8 cellular contexts compared by ENCODE assay signal in the genomic region with DNA sequence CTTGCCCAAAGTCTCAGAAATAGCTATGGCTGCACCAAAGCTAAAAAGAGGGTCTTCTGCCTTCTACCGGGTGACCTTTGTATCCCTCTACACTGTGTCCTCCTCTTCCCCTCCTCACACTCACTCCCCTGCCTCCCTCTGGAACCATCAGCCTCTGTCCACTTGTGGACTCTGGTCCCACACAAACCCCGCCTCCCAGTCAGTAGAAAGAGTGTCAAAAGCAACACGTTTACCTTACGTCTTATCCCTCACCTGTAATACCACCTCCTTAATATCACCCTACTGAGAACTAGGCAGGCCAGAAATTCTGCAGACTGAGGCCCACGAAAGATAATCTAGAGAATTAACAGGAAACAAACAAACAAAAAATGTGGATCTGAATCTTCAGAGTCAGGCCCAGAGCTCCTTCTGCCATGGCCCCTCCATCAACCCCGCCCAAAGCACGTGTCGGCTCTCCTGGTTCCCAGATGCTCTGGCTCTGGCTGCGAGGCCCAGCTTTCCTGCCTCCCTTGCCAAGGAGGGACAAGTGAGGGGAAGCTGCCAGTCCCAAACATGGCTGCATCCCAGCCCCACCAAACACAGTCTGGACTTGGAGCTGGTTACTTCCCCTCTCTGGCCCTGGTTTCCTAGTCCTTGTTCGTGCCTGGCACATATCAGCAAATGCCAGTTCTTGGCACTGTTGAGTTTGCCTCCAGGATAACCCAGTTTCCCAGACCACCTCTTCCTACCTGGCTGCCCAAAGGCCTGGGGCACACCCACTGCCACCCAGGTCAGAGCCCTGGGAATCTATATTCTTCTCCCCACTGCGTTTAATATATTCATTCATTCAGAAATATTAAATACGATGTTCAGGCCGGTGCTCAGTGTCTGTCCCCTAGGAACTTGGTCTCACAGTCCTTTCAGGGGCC. TPM values are rescaled to one million over a fixed set of nuclear protein-coding genes. Genes with fewer than 3 reads are reported as not detected.
DNase-seq lines count a peak whose midpoint lies in the region; ATAC-seq and TF ChIP-seq lines count a peak whose summit lies in the region.

No MANE protein-coding gene starts in this region.

- H3K27ac ChIP-seq in 22Rv1 (0 out of 2 replicates have a peak overlapping the region, but pooled peaks have one; percentile 10), dorsolateral prefrontal cortex (peak overlapping the region in 48 of 59 donors; percentile 1 to 96 (median 84))

- intact Hi-C loops in dorsolateral prefrontal cortex (cut with DNase I): loop anchor here in 1 of 2 donors (5.0 to 10.0 kb wide), 2 partner anchors 62 to 76 kb away; no protein-coding TSS in a partner anchor
- intact Hi-C loops in mucosa of descending colon (cut with DNase I, micrococcal nuclease): no loop called here

- no peaks in the 10 kb centered on the region for H3K9me3 ChIP-seq in mucosa of descending colon

- H3K36me3 ChIP-seq in mucosa of descending colon (ENCODE audit: low read depth): no peaks in the 10 kb centered on the region

- peaks cover 32% of the 10 kb centered on the region for H3K4me1 ChIP-seq in mucosa of descending colon (ENCODE audit: low read depth)

- H3K4me3 ChIP-seq in dorsolateral prefrontal cortex (peak overlapping the region in 56 of 59 donors; percentile 7 to 94 (median 83)), mucosa of descending colon (no peak overlapping the region)

- TF ChIP-seq CTCF in 22Rv1 (IDR thresholded peaks at IDR 0.05): no peak
- no peak for TF ChIP-seq CTCF in dorsolateral prefrontal cortex (IDR thresholded peaks at IDR 0.05 in 54 of 56, conservative IDR thresholded peaks at IDR 0.05 in 2 of 56; ENCODE audit: low read depth in 1 of 56, partially characterized antibody in 56 of 56)
- no peak for TF ChIP-seq CTCF in mucosa of descending colon (IDR thresholded peaks at IDR 0.05)

- peaks cover 0 to 17% (median 0%) of the 10 kb centered on the region in 45 donors for H3K27me3 ChIP-seq in dorsolateral prefrontal cortex

- in situ Hi-C loops in KBM-7 (cut with MboI; ENCODE audit: low pct_unique_long_range_greater_than_20kb, low sequenced_read_pairs): no loop called here

- no peak for ATAC-seq in mucosa of descending colon
- ATAC-seq in GM21717 (IDR thresholded peaks at IDR 0.05; ENCODE audit: unreplicated experiment): no peak

- DNase-seq in M059J (ENCODE audit: low read depth) (peak; percentile 48), dorsolateral prefrontal cortex (peak in 4 of 10 donors; percentile 39 to 62 (median 55)), mucosa of descending colon (peak; percentile 41 to 71 (median 62)), cerebellar nuclear complex (lab: John Stamatoyannopoulos, UW) (no peak), KBM-7 (no peak)
- DNase-seq in stimulated activated CD4-positive, alpha-beta T cell treated with anti-CD3 and anti-CD28 coated beads, Interleukin-12 subunit alpha, Interleukin-12 subunit beta, amount 100 ng/mL, for 4 hours: no peak

RNA-seq across cellular contexts. Expression of a gene that starts 2.7 kb away (rescaled TPM):
- total RNA-seq in M059J (2014; rRNA removed; shearing (Covaris generic)): 221 and 363 TPM in 2 replicates
- total RNA-seq in dorsolateral prefrontal cortex (100 to 1,000 TPM in 115 of 120 experiments, 10 to 100 TPM in 5; 56.9 to 234 (median 157) TPM), mucosa of descending colon (100 to 1,000 TPM in 2 of 3 donors, 10 to 100 TPM in 1; 93.7 to 607 (median 128) TPM)

Comparison
In these comparisons a context has a peak if more than half of its experiments do, and no peak if none do; other contexts are left out.
1. DNase-seq: peak in M059J (single experiment) and mucosa of descending colon (3 of 3); none in cerebellar nuclear complex (0 of 2), KBM-7 (single experiment) and stimulated activated CD4-positive, alpha-beta T cell treated with anti-CD3 and anti-CD28 coated beads, Interleukin-12 subunit alpha, Interleukin-12 subunit beta, amount 100 ng/mL, for 4 hours (single experiment).